In genomic region chr3:42657675-42658074, GRCh38 we compare ENCODE assay signal across 17 cellular contexts. TPM values are rescaled to one million over a fixed set of nuclear protein-coding genes. Genes with fewer than 3 reads are reported as not detected.
A peak's percentile ranks its signal among the peaks of the same experiment; 100 is the strongest.
DNase-seq lines count a peak whose midpoint lies in the region; ATAC-seq, FAIRE-seq and TF ChIP-seq lines count a peak whose summit lies in the region.
"Had no signal": no experiment of that assay in that cellular context is flagged by ENCODE, and none has a peak within 500 bp of the region (broad histone marks: within the 10 kb centered on the region; RNA-seq: fewer than 3 reads in every experiment).

No MANE protein-coding gene starts in this region.

- no peak for TF ChIP-seq EP300 in HepG2 (IDR thresholded peaks at IDR 0.05; ENCODE audit: low read depth in 2 of 2, low read length in 2 of 2)
- no peak for TF ChIP-seq EP300 in HepG2 (CRISPR knock-in tag; IDR thresholded peaks at IDR 0.05; ENCODE audit: borderline replicate concordance)

- in situ Hi-C loops in HepG2 (cut with HindIII; ENCODE audit: extremely low pct_ligation_motif_present, low pct_unique_long_range_greater_than_20kb) = no loop called here

- FAIRE-seq in HepG2 (lab: Jason Lieb, UNC) = no peak

- H3K4me1 ChIP-seq in HepG2 (ENCODE audit: insufficient read depth, low read length) = peaks cover 46% of the 10 kb centered on the region

- no peak for ATAC-seq in T-helper 17 cell
- no peak for ATAC-seq in GM21515 (IDR thresholded peaks at IDR 0.05; ENCODE audit: unreplicated experiment)
- no peak for ATAC-seq in HepG2
- no peak for ATAC-seq in HG03565 (IDR thresholded peaks at IDR 0.05; ENCODE audit: unreplicated experiment)
- ATAC-seq: activated T-cell treated with anti-CD3 and anti-CD28 coated beads, Interleukin-2, amount 50 U/mL, for 72 hours; HCT116; left lobe of liver had no signal

- H3K27ac ChIP-seq in HepG2 (ENCODE audit: extremely low read length, insufficient read depth, low read length) = no peak overlapping the region

- intact Hi-C loops in HepG2 (cut with micrococcal nuclease; ENCODE audit: unreplicated experiment) = no loop called here

- no peak overlapping the region for H3K4me2 ChIP-seq in HepG2 (ENCODE audit: low read depth, low read length)

- 78% methylated on average over 2 of the region's 4 CpGs for WGBS in HepG2 (ENCODE audit: low lambda C conversion rate)

- H3K4me1 Mint-ChIP-seq in T-helper 17 cell = peaks cover 14% of the 10 kb centered on the region
- H3K4me1 Mint-ChIP-seq in neural crest cell = peaks cover 5% of the 10 kb centered on the region

- H3K9ac ChIP-seq in HepG2 (ENCODE audit: insufficient read depth, low read depth, low read length) = no peak overlapping the region

- H3K79me2 ChIP-seq in HepG2 (ENCODE audit: insufficient read depth, low read length) = peaks cover 3% of the 10 kb centered on the region

- H3K4me3 Mint-ChIP-seq in T-helper 17 cell (no peak overlapping the region), neural crest cell (peak overlapping the region; percentile 66)
- H3K4me3 Mint-ChIP-seq: activated T-cell treated with anti-CD3 and anti-CD28 coated beads, Interleukin-2, amount 50 U/mL, for 72 hours had no signal

- TF ChIP-seq POLR2A in HepG2 (IDR thresholded peaks at IDR 0.05; ENCODE audit: insufficient read depth in 1 of 2, low read depth in 2 of 2, low read length in 2 of 2) = no peak

- H3K27me3 Mint-ChIP-seq in T-helper 17 cell = no peaks in the 10 kb centered on the region
- H3K27me3 Mint-ChIP-seq in neural crest cell (ENCODE audit: low read depth) = no peaks in the 10 kb centered on the region

- no TSS peak for BruUV-seq in HepG2 (replicated peaks; lab: Mats Ljungman, UMichigan)

- H3K27ac Mint-ChIP-seq in T-helper 17 cell (peak overlapping the region; percentile 29), neural crest cell (ENCODE audit: unreplicated experiment) (no peak overlapping the region)
- H3K27ac Mint-ChIP-seq: activated T-cell treated with anti-CD3 and anti-CD28 coated beads, Interleukin-2, amount 50 U/mL, for 72 hours had no signal

- H2AFZ ChIP-seq in HepG2 (ENCODE audit: low read length) = no peak overlapping the region

- TF ChIP-seq RAD21 in HepG2 (CRISPR knock-in tag; IDR thresholded peaks at IDR 0.05) = no peak

- H4K20me1 ChIP-seq in HepG2 (ENCODE audit: insufficient read depth, low read length) = no peaks in the 10 kb centered on the region

- H3K9me3 Mint-ChIP-seq in neural crest cell = no peaks in the 10 kb centered on the region
- H3K9me3 Mint-ChIP-seq: activated T-cell treated with anti-CD3 and anti-CD28 coated beads, Interleukin-2, amount 50 U/mL, for 72 hours; CD8-positive, alpha-beta memory T cell had no signal

- CTCF ChIA-PET in HepG2 (lab: Yijun Ruan, JAX; ENCODE audit: low intra/inter-chr PET ratio, low total read pairs) = no interaction called here

- H3K9me3 ChIP-seq in T-helper 17 cell (ENCODE audit: control insufficient read depth, low read length, poor library complexity, severe bottlenecking) = no peaks in the 10 kb centered on the region
- no peaks in the 10 kb centered on the region for H3K9me3 ChIP-seq in HepG2 (ENCODE audit: low read length)
- H3K9me3 ChIP-seq: breast epithelium had no signal

- no peaks in the 10 kb centered on the region for H3K27me3 ChIP-seq in HepG2 (ENCODE audit: control insufficient read depth in 1 of 2, insufficient read depth in 2 of 2, low read length in 2 of 2)
- H3K27me3 ChIP-seq: breast epithelium had no signal

- no peak overlapping the region for H3K4me3 ChIP-seq in HepG2 (replicated peaks in 1 of 3; ENCODE audit: insufficient read depth in 1 of 3, low read depth in 2 of 3, low read length in 3 of 3)
- H3K4me3 ChIP-seq: breast epithelium had no signal

- POLR2A ChIA-PET in HepG2 (lab: Yijun Ruan, JAX) = no interaction called here

- DNase-seq in 8988T (peak; percentile 37), T-helper 17 cell (no peak), neural crest cell (ENCODE audit: low read depth, low spot score) (no peak), HepG2 (ENCODE audit: low spot score) (no peak)
- DNase-seq: activated CD4-positive, CD25-positive, alpha-beta regulatory T cell treated with anti-CD3 and anti-CD28 coated beads, Interleukin-2, amount 50 U/mL, for 72 hours; activated T-cell treated with anti-CD3 and anti-CD28 coated beads, Interleukin-2, amount 50 U/mL, for 72 hours; CD8-positive, alpha-beta memory T cell; DND-41; NCI-H1105; RPMI8226 had no signal

- no peaks in the 10 kb centered on the region for H3K36me3 Mint-ChIP-seq in T-helper 17 cell (ENCODE audit: low read depth)
- no peaks in the 10 kb centered on the region for H3K36me3 Mint-ChIP-seq in neural crest cell (ENCODE audit: low read depth)
- H3K36me3 Mint-ChIP-seq: CD8-positive, alpha-beta memory T cell had no signal

- TF ChIP-seq CTCF in neural crest cell (conservative IDR thresholded peaks at IDR 0.05) = no peak
- no peak for TF ChIP-seq CTCF in HepG2 (CRISPR knock-in tag; IDR thresholded peaks at IDR 0.05)

- no peaks in the 10 kb centered on the region for H3K36me3 ChIP-seq in HepG2 (replicated peaks in 1 of 2; ENCODE audit: control insufficient read depth in 1 of 2, insufficient read depth in 2 of 2, low read length in 2 of 2)
- H3K36me3 ChIP-seq: breast epithelium had no signal

RNA-seq across cellular contexts. Expression of gene ZBTB47, which starts 4.2 kb away (rescaled TPM):
- total RNA-seq in T-helper 17 cell = 1 to 10 TPM in 1 of 2 donors, under 1 TPM in 1; 0.89 to 1.1 TPM
- total RNA-seq in neural crest cell = 6.6 and 7.3 TPM in 2 replicates
- 1.4 and 3.1 TPM in 2 replicates for total RNA-seq in HepG2 (2016; rRNA removed; fragmentation: Illumina TruSeq; extraction: Trizol)
- total RNA-seq in HepG2 (2016; cell fraction: cytosol; rRNA removed; fragmentation: Illumina TruSeq; extraction: Trizol; ENCODE audit: low read depth) = 0.20 and 0.44 TPM in 2 replicates
- 1.4 and 3.1 TPM in 2 replicates for total RNA-seq in HepG2 (2016; cell fraction: insoluble cytoplasmic fraction; rRNA removed; fragmentation: Illumina TruSeq; extraction: Trizol)
- 1.5 and 1.6 TPM in 2 replicates for total RNA-seq in HepG2 (2016; cell fraction: membrane; rRNA removed; fragmentation: Illumina TruSeq; extraction: Trizol)
- total RNA-seq in HepG2 (2016; cell fraction: nucleus; rRNA removed; fragmentation: Illumina TruSeq; extraction: Trizol) = 2.9 and 3.4 TPM in 2 replicates
- 1.5 and 2.4 TPM in 2 replicates for polyA plus RNA-seq in HepG2 (2011; rRNA removed)
- polyA plus RNA-seq in HepG2 (2011; cell fraction: cytosol; rRNA removed) = 1.3 and 1.5 TPM in 2 replicates
- 5.0 and 5.4 TPM in 2 replicates for polyA plus RNA-seq in HepG2 (2011; cell fraction: nucleus; rRNA removed)
- polyA plus RNA-seq in HepG2 (2012) = 1.1 and 1.5 TPM in 2 replicates
- polyA plus RNA-seq in HepG2 (2016; cell fraction: cytosol; fragmentation: Illumina TruSeq; extraction: Trizol; ENCODE audit: low read depth) = 0.19 and 0.20 TPM in 2 replicates
- 1.4 and 1.5 TPM in 2 replicates for polyA plus RNA-seq in HepG2 (2016; cell fraction: insoluble cytoplasmic fraction; fragmentation: Illumina TruSeq; extraction: Trizol; ENCODE audit: low read depth)
- polyA plus RNA-seq in HepG2 (2016; cell fraction: membrane; fragmentation: Illumina TruSeq; extraction: Trizol; ENCODE audit: low read depth) = 0.82 and 1.3 TPM in 2 replicates
- 2.3 and 3.8 TPM in 2 replicates for polyA plus RNA-seq in HepG2 (2016; cell fraction: nucleus; fragmentation: Illumina TruSeq; extraction: Trizol; ENCODE audit: insufficient read depth, low read depth)
- 7.3 and 12.7 TPM in 2 replicates for polyA minus RNA-seq in HepG2 (2011; rRNA and poly(A)+ RNA removed; ENCODE audit: low replicate concordance)
- polyA minus RNA-seq in HepG2 (2011; cell fraction: cytosol; rRNA and poly(A)+ RNA removed) = 1.7 and 1.8 TPM in 2 replicates
- polyA minus RNA-seq in HepG2 (2011; cell fraction: nucleus; rRNA and poly(A)+ RNA removed) = 4.7 and 5.2 TPM in 2 replicates
- polyA plus RNA-seq: CD8-positive, alpha-beta memory T cell had no signal

RNA-seq across cellular contexts. Expression of gene KLHL40, which starts 27.7 kb away (rescaled TPM):
- total RNA-seq in T-helper 17 cell (not detected), neural crest cell (not detected in 2 replicates), HepG2 (2016; rRNA removed; fragmentation: Illumina TruSeq; extraction: Trizol) (not detected in 2 replicates)
- total RNA-seq in HepG2 (2016; cell fraction: cytosol; rRNA removed; fragmentation: Illumina TruSeq; extraction: Trizol; ENCODE audit: low read depth) = not detected in 2 replicates
- total RNA-seq in HepG2 (2016; cell fraction: insoluble cytoplasmic fraction; rRNA removed; fragmentation: Illumina TruSeq; extraction: Trizol) = not detected in 2 replicates
- not detected in 2 replicates for total RNA-seq in HepG2 (2016; cell fraction: membrane; rRNA removed; fragmentation: Illumina TruSeq; extraction: Trizol)
- total RNA-seq in HepG2 (2016; cell fraction: nucleus; rRNA removed; fragmentation: Illumina TruSeq; extraction: Trizol) = not detected in 2 replicates
- not detected in 2 replicates for polyA plus RNA-seq in HepG2 (2011; rRNA removed)
- polyA plus RNA-seq in HepG2 (2011; cell fraction: cytosol; rRNA removed) = not detected in 2 replicates
- polyA plus RNA-seq in HepG2 (2011; cell fraction: nucleus; rRNA removed) = not detected in 2 replicates
- not detected in 2 replicates for polyA plus RNA-seq in HepG2 (2012)
- not detected in 2 replicates for polyA plus RNA-seq in HepG2 (2016; cell fraction: cytosol; fragmentation: Illumina TruSeq; extraction: Trizol; ENCODE audit: low read depth)
- polyA plus RNA-seq in HepG2 (2016; cell fraction: insoluble cytoplasmic fraction; fragmentation: Illumina TruSeq; extraction: Trizol; ENCODE audit: low read depth) = not detected in 2 replicates
- polyA plus RNA-seq in HepG2 (2016; cell fraction: membrane; fragmentation: Illumina TruSeq; extraction: Trizol; ENCODE audit: low read depth) = not detected in 2 replicates
- polyA plus RNA-seq in HepG2 (2016; cell fraction: nucleus; fragmentation: Illumina TruSeq; extraction: Trizol; ENCODE audit: insufficient read depth, low read depth) = not detected in 2 replicates
- polyA minus RNA-seq in HepG2 (2011; rRNA and poly(A)+ RNA removed; ENCODE audit: low replicate concordance) = 0.12 TPM in 1 of 2 replicates, not detected in the other
- polyA minus RNA-seq in HepG2 (2011; cell fraction: cytosol; rRNA and poly(A)+ RNA removed) = not detected in 2 replicates
- not detected in 2 replicates for polyA minus RNA-seq in HepG2 (2011; cell fraction: nucleus; rRNA and poly(A)+ RNA removed)
- total RNA-seq: activated T-cell treated with anti-CD3 and anti-CD28 coated beads, Interleukin-2, amount 50 U/mL, for 72 hours; breast epithelium; CD8-positive, alpha-beta memory T cell; left lobe of liver; pulmonary artery endothelial cell had no signal
- polyA plus RNA-seq: CD8-positive, alpha-beta memory T cell; neural cell had no signal

RNA-seq across cellular contexts. Expression of gene HHATL, which starts 44.9 kb away (rescaled TPM):
- total RNA-seq in T-helper 17 cell = not detected
- total RNA-seq in neural crest cell = not detected in 2 replicates
- total RNA-seq in HepG2 (2016; rRNA removed; fragmentation: Illumina TruSeq; extraction: Trizol) = not detected in 2 replicates
- not detected in 2 replicates for total RNA-seq in HepG2 (2016; cell fraction: cytosol; rRNA removed; fragmentation: Illumina TruSeq; extraction: Trizol; ENCODE audit: low read depth)
- not detected in 2 replicates for total RNA-seq in HepG2 (2016; cell fraction: insoluble cytoplasmic fraction; rRNA removed; fragmentation: Illumina TruSeq; extraction: Trizol)
- total RNA-seq in HepG2 (2016; cell fraction: membrane; rRNA removed; fragmentation: Illumina TruSeq; extraction: Trizol) = not detected in 2 replicates
- 0.62 TPM in 1 of 2 replicates, not detected in the other for total RNA-seq in HepG2 (2016; cell fraction: nucleus; rRNA removed; fragmentation: Illumina TruSeq; extraction: Trizol)
- 0.04 and 0.26 TPM in 2 replicates for polyA plus RNA-seq in HepG2 (2011; rRNA removed)
- polyA plus RNA-seq in HepG2 (2011; cell fraction: cytosol; rRNA removed) = 0.08 TPM in 2 replicates
- polyA plus RNA-seq in HepG2 (2011; cell fraction: nucleus; rRNA removed) = 0.74 and 1.2 TPM in 2 replicates
- polyA plus RNA-seq in HepG2 (2012) = not detected in 2 replicates
- polyA plus RNA-seq in HepG2 (2016; cell fraction: cytosol; fragmentation: Illumina TruSeq; extraction: Trizol; ENCODE audit: low read depth) = not detected in 2 replicates
- not detected in 2 replicates for polyA plus RNA-seq in HepG2 (2016; cell fraction: insoluble cytoplasmic fraction; fragmentation: Illumina TruSeq; extraction: Trizol; ENCODE audit: low read depth)
- polyA plus RNA-seq in HepG2 (2016; cell fraction: membrane; fragmentation: Illumina TruSeq; extraction: Trizol; ENCODE audit: low read depth) = not detected in 2 replicates
- polyA plus RNA-seq in HepG2 (2016; cell fraction: nucleus; fragmentation: Illumina TruSeq; extraction: Trizol; ENCODE audit: insufficient read depth, low read depth) = not detected in 2 replicates
- not detected in 2 replicates for polyA minus RNA-seq in HepG2 (2011; rRNA and poly(A)+ RNA removed; ENCODE audit: low replicate concordance)
- polyA minus RNA-seq in HepG2 (2011; cell fraction: cytosol; rRNA and poly(A)+ RNA removed) = not detected in 2 replicates
- polyA minus RNA-seq in HepG2 (2011; cell fraction: nucleus; rRNA and poly(A)+ RNA removed) = 0.62 TPM in 1 of 2 replicates, not detected in the other
- total RNA-seq: activated T-cell treated with anti-CD3 and anti-CD28 coated beads, Interleukin-2, amount 50 U/mL, for 72 hours; CD8-positive, alpha-beta memory T cell; pulmonary artery endothelial cell had no signal
- polyA plus RNA-seq: CD8-positive, alpha-beta memory T cell; neural cell had no signal

RNA-seq across cellular contexts. Expression of gene NKTR, which starts 57.2 kb away (rescaled TPM):
- 100 to 1,000 TPM; 240 to 241 TPM for total RNA-seq in T-helper 17 cell
- 95.0 and 95.2 TPM in 2 replicates for total RNA-seq in neural crest cell
- 24.9 and 59.6 TPM in 2 replicates for total RNA-seq in HepG2 (2016; rRNA removed; fragmentation: Illumina TruSeq; extraction: Trizol)
- total RNA-seq in HepG2 (2016; cell fraction: cytosol; rRNA removed; fragmentation: Illumina TruSeq; extraction: Trizol; ENCODE audit: low read depth) = 14.8 and 15.5 TPM in 2 replicates
- 23.0 and 60.3 TPM in 2 replicates for total RNA-seq in HepG2 (2016; cell fraction: insoluble cytoplasmic fraction; rRNA removed; fragmentation: Illumina TruSeq; extraction: Trizol)
- 11.2 and 12.9 TPM in 2 replicates for total RNA-seq in HepG2 (2016; cell fraction: membrane; rRNA removed; fragmentation: Illumina TruSeq; extraction: Trizol)
- total RNA-seq in HepG2 (2016; cell fraction: nucleus; rRNA removed; fragmentation: Illumina TruSeq; extraction: Trizol) = 180 and 195 TPM in 2 replicates
- 35.0 and 41.3 TPM in 2 replicates for polyA plus RNA-seq in HepG2 (2011; rRNA removed)
- 3.9 and 5.3 TPM in 2 replicates for polyA plus RNA-seq in HepG2 (2011; cell fraction: cytosol; rRNA removed)
- 102 and 127 TPM in 2 replicates for polyA plus RNA-seq in HepG2 (2011; cell fraction: nucleus; rRNA removed)
- 39.9 and 52.7 TPM in 2 replicates for polyA plus RNA-seq in HepG2 (2012)
- 0.61 and 0.64 TPM in 2 replicates for polyA plus RNA-seq in HepG2 (2016; cell fraction: cytosol; fragmentation: Illumina TruSeq; extraction: Trizol; ENCODE audit: low read depth)
- polyA plus RNA-seq in HepG2 (2016; cell fraction: insoluble cytoplasmic fraction; fragmentation: Illumina TruSeq; extraction: Trizol; ENCODE audit: low read depth) = 14.4 and 15.0 TPM in 2 replicates
- polyA plus RNA-seq in HepG2 (2016; cell fraction: membrane; fragmentation: Illumina TruSeq; extraction: Trizol; ENCODE audit: low read depth) = 2.1 and 2.2 TPM in 2 replicates
- polyA plus RNA-seq in HepG2 (2016; cell fraction: nucleus; fragmentation: Illumina TruSeq; extraction: Trizol; ENCODE audit: insufficient read depth, low read depth) = 227 and 250 TPM in 2 replicates
- 26.3 and 26.4 TPM in 2 replicates for polyA minus RNA-seq in HepG2 (2011; rRNA and poly(A)+ RNA removed; ENCODE audit: low replicate concordance)
- polyA minus RNA-seq in HepG2 (2011; cell fraction: cytosol; rRNA and poly(A)+ RNA removed) = 7.3 and 10.2 TPM in 2 replicates
- polyA minus RNA-seq in HepG2 (2011; cell fraction: nucleus; rRNA and poly(A)+ RNA removed) = 385 and 392 TPM in 2 replicates
